ENCODE assay signal across 1 cellular context in the genomic region with DNA sequence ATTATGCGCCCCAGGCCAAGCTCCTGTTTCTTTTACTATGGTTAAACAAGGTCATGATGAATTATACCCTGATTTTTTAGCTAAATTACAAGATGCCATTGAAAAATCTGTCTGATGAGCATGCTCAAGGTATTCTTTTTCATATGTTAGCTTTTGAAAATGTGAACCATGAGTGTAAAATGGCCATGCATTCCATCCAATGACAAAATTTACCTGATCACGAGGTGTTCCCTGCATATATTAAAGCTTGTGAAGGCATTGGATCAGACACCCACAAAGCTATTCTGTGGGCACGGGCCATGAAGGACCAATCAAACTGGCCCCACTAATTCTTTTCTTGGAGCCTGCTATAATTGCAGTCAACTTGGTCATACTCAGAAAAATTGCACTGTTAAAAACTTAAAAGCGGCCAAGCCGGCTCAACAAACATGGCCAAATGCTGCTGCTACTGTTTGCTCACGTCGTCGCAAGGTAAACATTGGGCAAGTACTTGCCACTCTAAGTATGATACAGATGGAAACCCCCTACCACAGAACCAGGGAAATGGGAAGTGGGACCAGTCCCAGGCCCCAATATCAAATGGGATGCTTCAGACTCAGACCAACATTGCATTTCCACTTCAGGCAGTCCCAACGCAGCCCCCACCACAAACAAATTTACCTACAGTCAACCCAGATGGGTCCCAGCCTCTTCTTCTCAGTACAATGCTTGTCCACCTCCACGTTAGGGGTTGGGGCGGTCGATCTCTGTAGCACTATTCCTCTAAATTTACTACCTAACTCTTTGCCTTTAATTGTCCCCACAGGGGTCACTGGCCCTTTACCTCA.
TF ChIP-seq lines count a peak whose summit lies in the region.

No MANE protein-coding gene starts in this region.

TF ChIP-seq in HepG2, 621 proteins besides CTCF, POLR2A, EP300 and RAD21 (continued from another document and continues in another):
- TF ChIP-seq ZNF614 (CRISPR knock-in tag; IDR thresholded peaks at IDR 0.05; ENCODE audit: borderline replicate concordance) = 0 out of 2 replicates have a peak, but pooled peaks have one; percentile 88
- 0 out of 2 replicates have a peak, but pooled peaks have one; percentile 10 for TF ChIP-seq ZNF383 (CRISPR knock-in tag; IDR thresholded peaks at IDR 0.05; ENCODE audit: borderline replicate concordance)
- TF ChIP-seq, protein P1, sequence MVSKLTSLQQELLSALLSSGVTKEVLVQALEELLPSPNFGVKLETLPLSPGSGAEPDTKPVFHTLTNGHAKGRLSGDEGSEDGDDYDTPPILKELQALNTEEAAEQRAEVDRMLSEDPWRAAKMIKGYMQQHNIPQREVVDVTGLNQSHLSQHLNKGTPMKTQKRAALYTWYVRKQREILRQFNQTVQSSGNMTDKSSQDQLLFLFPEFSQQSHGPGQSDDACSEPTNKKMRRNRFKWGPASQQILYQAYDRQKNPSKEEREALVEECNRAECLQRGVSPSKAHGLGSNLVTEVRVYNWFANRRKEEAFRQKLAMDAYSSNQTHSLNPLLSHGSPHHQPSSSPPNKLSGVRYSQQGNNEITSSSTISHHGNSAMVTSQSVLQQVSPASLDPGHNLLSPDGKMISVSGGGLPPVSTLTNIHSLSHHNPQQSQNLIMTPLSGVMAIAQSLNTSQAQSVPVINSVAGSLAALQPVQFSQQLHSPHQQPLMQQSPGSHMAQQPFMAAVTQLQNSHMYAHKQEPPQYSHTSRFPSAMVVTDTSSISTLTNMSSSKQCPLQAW (CRISPR knock-in tag; IDR thresholded peaks at IDR 0.05) = peak; percentile 95
- TF ChIP-seq ZNF646 (CRISPR knock-in tag; IDR thresholded peaks at IDR 0.05) = peak; percentile 53; the same call in 1 of the 2 replicates
- TF ChIP-seq ZNF746 (CRISPR knock-in tag; IDR thresholded peaks at IDR 0.05) = peak; percentile 38; the same call in 1 of the 2 replicates
- TF ChIP-seq RFXANK (CRISPR knock-in tag; IDR thresholded peaks at IDR 0.05) = peak; percentile 66; the same call in 1 of the 2 replicates
- TF ChIP-seq TFDP1 (CRISPR knock-in tag; IDR thresholded peaks at IDR 0.05; ENCODE audit: borderline replicate concordance) = 0 out of 2 replicates have a peak, but pooled peaks have one; percentile 20
- TF ChIP-seq FOXA1 (IDR thresholded peaks at IDR 0.05) = peak; percentile 87
- TF ChIP-seq FOXA1 (CRISPR knock-in tag; IDR thresholded peaks at IDR 0.05) = peak; percentile 99
- 0 out of 2 replicates have a peak, but pooled peaks have one; percentile 74 for TF ChIP-seq NCOA1 (CRISPR knock-in tag; IDR thresholded peaks at IDR 0.05)
- TF ChIP-seq, protein P2, sequence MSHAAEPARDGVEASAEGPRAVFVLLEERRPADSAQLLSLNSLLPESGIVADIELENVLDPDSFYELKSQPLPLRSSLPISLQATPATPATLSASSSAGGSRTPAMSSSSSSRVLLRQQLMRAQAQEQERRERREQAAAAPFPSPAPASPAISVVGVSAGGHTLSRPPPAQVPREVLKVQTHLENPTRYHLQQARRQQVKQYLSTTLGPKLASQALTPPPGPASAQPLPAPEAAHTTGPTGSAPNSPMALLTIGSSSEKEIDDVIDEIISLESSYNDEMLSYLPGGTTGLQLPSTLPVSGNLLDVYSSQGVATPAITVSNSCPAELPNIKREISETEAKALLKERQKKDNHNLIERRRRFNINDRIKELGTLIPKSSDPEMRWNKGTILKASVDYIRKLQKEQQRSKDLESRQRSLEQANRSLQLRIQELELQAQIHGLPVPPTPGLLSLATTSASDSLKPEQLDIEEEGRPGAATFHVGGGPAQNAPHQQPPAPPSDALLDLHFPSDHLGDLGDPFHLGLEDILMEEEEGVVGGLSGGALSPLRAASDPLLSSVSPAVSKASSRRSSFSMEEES (CRISPR knock-in tag; IDR thresholded peaks at IDR 0.05) = peak; percentile 70; the same call in 1 of the 2 replicates
- peak; percentile 73 for TF ChIP-seq CREB1 (IDR thresholded peaks at IDR 0.05)
- TF ChIP-seq CREB1 (CRISPR knock-in tag; IDR thresholded peaks at IDR 0.05) = peak; percentile 88
- TF ChIP-seq KDM6A (CRISPR knock-in tag; IDR thresholded peaks at IDR 0.05; ENCODE audit: low read depth) = peak; percentile 88
- peak; percentile 91 for TF ChIP-seq HOMEZ (CRISPR knock-in tag; IDR thresholded peaks at IDR 0.05; ENCODE audit: low read depth)
- peak; percentile 48 for TF ChIP-seq ZEB1 (IDR thresholded peaks at IDR 0.05; ENCODE audit: insufficient replicate concordance, low read depth)
- TF ChIP-seq MXD3 (CRISPR knock-in tag; IDR thresholded peaks at IDR 0.05) = 0 out of 2 replicates have a peak, but pooled peaks have one; percentile 17
- TF ChIP-seq ATF3 (CRISPR knock-in tag; IDR thresholded peaks at IDR 0.05) = peak; percentile 68; the same call in 1 of the 2 replicates
- TF ChIP-seq, protein P3, sequence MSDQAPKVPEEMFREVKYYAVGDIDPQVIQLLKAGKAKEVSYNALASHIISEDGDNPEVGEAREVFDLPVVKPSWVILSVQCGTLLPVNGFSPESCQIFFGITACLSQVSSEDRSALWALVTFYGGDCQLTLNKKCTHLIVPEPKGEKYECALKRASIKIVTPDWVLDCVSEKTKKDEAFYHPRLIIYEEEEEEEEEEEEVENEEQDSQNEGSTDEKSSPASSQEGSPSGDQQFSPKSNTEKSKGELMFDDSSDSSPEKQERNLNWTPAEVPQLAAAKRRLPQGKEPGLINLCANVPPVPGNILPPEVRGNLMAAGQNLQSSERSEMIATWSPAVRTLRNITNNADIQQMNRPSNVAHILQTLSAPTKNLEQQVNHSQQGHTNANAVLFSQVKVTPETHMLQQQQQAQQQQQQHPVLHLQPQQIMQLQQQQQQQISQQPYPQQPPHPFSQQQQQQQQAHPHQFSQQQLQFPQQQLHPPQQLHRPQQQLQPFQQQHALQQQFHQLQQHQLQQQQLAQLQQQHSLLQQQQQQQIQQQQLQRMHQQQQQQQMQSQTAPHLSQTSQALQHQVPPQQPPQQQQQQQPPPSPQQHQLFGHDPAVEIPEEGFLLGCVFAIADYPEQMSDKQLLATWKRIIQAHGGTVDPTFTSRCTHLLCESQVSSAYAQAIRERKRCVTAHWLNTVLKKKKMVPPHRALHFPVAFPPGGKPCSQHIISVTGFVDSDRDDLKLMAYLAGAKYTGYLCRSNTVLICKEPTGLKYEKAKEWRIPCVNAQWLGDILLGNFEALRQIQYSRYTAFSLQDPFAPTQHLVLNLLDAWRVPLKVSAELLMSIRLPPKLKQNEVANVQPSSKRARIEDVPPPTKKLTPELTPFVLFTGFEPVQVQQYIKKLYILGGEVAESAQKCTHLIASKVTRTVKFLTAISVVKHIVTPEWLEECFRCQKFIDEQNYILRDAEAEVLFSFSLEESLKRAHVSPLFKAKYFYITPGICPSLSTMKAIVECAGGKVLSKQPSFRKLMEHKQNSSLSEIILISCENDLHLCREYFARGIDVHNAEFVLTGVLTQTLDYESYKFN (CRISPR knock-in tag; conservative IDR thresholded peaks at IDR 0.05) = peak; percentile 97
- 0 out of 2 replicates have a peak, but pooled peaks have one; percentile 10 for TF ChIP-seq FOXP1 (IDR thresholded peaks at IDR 0.05)
- peak; percentile 94; the same call in 1 of the 2 replicates for TF ChIP-seq FOXP1 (CRISPR knock-in tag; IDR thresholded peaks at IDR 0.05)
- TF ChIP-seq ZNF501 (CRISPR knock-in tag; IDR thresholded peaks at IDR 0.05) = peak; percentile 86
- TF ChIP-seq, protein P4, sequence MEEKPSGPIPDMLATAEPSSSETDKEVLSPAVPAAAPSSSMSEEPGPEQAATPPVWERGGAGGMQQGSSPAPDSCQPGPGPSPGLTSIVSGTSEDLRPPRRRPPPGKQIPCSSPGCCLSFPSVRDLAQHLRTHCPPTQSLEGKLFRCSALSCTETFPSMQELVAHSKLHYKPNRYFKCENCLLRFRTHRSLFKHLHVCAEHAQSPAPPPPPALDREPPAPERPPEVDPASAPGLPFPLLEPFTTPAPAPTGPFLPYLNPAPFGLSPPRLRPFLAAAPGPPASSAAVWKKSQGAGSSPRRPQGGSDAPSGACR (CRISPR knock-in tag; IDR thresholded peaks at IDR 0.05) = peak; percentile 55; the same call in 1 of the 2 replicates
- peak; percentile 80 for TF ChIP-seq ZNF761 (CRISPR knock-in tag; conservative IDR thresholded peaks at IDR 0.05)
- TF ChIP-seq ELF3 (CRISPR knock-in tag; IDR thresholded peaks at IDR 0.05) = peak; percentile 85
- peak; percentile 99 for TF ChIP-seq FOXA3 (CRISPR knock-in tag; IDR thresholded peaks at IDR 0.05)
- peak; percentile 99 for TF ChIP-seq GATAD2A (CRISPR knock-in tag; IDR thresholded peaks at IDR 0.05)
- peak; percentile 94 for TF ChIP-seq ZBTB38 (CRISPR knock-in tag; IDR thresholded peaks at IDR 0.05)
- TF ChIP-seq ETV6 (CRISPR knock-in tag; conservative IDR thresholded peaks at IDR 0.05) = 0 out of 2 replicates have a peak, but pooled peaks have one; percentile 47
- TF ChIP-seq GATAD1 (CRISPR knock-in tag; IDR thresholded peaks at IDR 0.05) = peak; percentile 70
- 0 out of 2 replicates have a peak, but pooled peaks have one; percentile 31 for TF ChIP-seq CBFB (CRISPR knock-in tag; IDR thresholded peaks at IDR 0.05)
- TF ChIP-seq ARHGAP35 (CRISPR knock-in tag; IDR thresholded peaks at IDR 0.05; ENCODE audit: borderline replicate concordance) = 0 out of 2 replicates have a peak, but pooled peaks have one; percentile 24
- TF ChIP-seq HOXA3 (CRISPR knock-in tag; IDR thresholded peaks at IDR 0.05) = peak; percentile 91
- 0 out of 2 replicates have a peak, but pooled peaks have one; percentile 29 for TF ChIP-seq MXD4 (CRISPR knock-in tag; IDR thresholded peaks at IDR 0.05)
- TF ChIP-seq NR2F6 (IDR thresholded peaks at IDR 0.05) = peak; percentile 80
- peak; percentile 81 for TF ChIP-seq NR2F6 (CRISPR knock-in tag; IDR thresholded peaks at IDR 0.05)
